8 cellular contexts compared by ENCODE assay signal in the genomic region with DNA sequence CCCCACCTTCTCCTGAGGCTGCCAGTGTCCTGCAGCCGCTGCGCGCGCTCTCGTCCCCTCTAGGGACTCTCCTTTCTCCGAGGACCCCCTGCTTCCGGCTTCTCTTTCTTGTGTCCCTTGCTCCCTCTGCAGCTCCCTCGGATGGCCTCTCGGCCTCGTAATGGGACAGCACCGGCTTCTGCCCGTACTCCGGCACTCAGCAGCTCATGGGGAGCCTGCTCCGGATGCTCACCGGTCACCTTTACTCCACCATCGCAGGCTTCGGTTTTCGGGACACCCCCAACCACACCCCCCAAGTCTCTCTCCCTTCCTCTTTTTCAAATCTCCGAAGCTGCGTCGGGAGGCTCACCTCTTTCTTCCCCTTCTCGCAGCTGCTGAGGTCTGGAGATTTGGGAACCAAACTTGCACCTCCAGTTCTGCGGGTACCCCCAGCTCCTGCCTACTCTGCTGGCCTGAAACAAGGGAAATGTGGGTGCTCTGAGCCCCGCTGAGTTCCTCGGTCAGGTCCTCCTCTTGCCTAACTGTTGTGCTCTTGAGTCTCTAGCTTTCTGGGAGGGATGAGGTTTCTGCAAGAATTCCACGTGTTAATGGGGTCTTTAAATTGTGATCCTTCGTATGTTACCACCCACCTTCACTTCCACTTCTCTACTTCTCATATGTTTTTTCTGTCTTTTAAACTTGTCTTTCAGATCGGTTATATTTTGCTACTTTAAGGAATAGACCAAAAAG. TPM values are rescaled to one million over a fixed set of nuclear protein-coding genes. Genes with fewer than 3 reads are reported as not detected.
A peak's percentile ranks its signal among the peaks of the same experiment; 100 is the strongest.
DNase-seq lines count a peak whose midpoint lies in the region; ATAC-seq, FAIRE-seq and TF ChIP-seq lines count a peak whose summit lies in the region.

No MANE protein-coding gene starts in this region.

- H4K20me1 ChIP-seq in keratinocyte (ENCODE audit: control insufficient read depth, extremely low read depth, insufficient read depth, low read length) = no peaks in the 10 kb centered on the region

- DNase-seq in Ammon's horn (ENCODE audit: low spot score) = peak; percentile 33
- peak; percentile 35 for DNase-seq in HK-2 (ENCODE audit: unreplicated experiment)
- peak; percentile 33 for DNase-seq in SW480 (ENCODE audit: low spot score)
- DNase-seq in T47D (ENCODE audit: low read depth in 1 of 2, low spot score in 1 of 2) = peak; percentile 4 to 13
- DNase-seq in keratinocyte (ENCODE audit: low read depth, low spot score) = no peak
- peak; percentile 14 to 18 for DNase-seq in stimulated activated CD4-positive, alpha-beta T cell treated with anti-CD3 and anti-CD28 coated beads, Interleukin-4, amount 100 ng/mL, for 4 hours
- no peak for DNase-seq in GOT3 (lab: John Stamatoyannopoulos, UW)

- H2AFZ ChIP-seq in keratinocyte (ENCODE audit: control insufficient read depth, low read length) = peak overlapping the region; percentile 93

- H3K79me2 ChIP-seq in keratinocyte (ENCODE audit: control insufficient read depth, insufficient read depth, low read length) = peaks cover 4% of the 10 kb centered on the region

- FAIRE-seq in keratinocyte (lab: Jason Lieb, UNC) = no peak

- in situ Hi-C loops in T47D (cut with HindIII; ENCODE audit: low pct_unique_long_range_greater_than_20kb, low sequenced_read_pairs) = no loop called here

- no peak for TF ChIP-seq CTCF in keratinocyte (optimal IDR thresholded peaks at IDR 0.05 in 1 of 3, IDR thresholded peaks at IDR 0.05 in 1 of 3, conservative IDR thresholded peaks at IDR 0.05 in 1 of 3; ENCODE audit: extremely low read depth in 1 of 3, insufficient read depth in 2 of 3, low read length in 3 of 3)

- no peaks in the 10 kb centered on the region for H3K9me1 ChIP-seq in keratinocyte (ENCODE audit: control insufficient read depth, extremely low read depth, insufficient read depth, low read length)

- no peaks in the 10 kb centered on the region for H3K9me3 ChIP-seq in keratinocyte (ENCODE audit: control insufficient read depth, low read depth, low read length)

- peaks cover 21% of the 10 kb centered on the region for H3K4me1 ChIP-seq in keratinocyte (ENCODE audit: control insufficient read depth, extremely low read depth, insufficient read depth, low read length)

- H3K4me3 ChIP-seq in keratinocyte (ENCODE audit: control insufficient read depth in 2 of 3, extremely low read depth in 1 of 3, insufficient read depth in 2 of 3, low read depth in 1 of 3, low read length in 3 of 3) = peak overlapping the region; percentile 81 to 92 (median 87)

- H3K36me3 ChIP-seq in keratinocyte (ENCODE audit: control insufficient read depth in 2 of 2, extremely low read depth in 1 of 2, insufficient read depth in 2 of 2, low read length in 2 of 2) = no peaks in the 10 kb centered on the region

- no peaks in the 10 kb centered on the region for H3K27me3 ChIP-seq in keratinocyte (ENCODE audit: control insufficient read depth, extremely low read depth, insufficient read depth, low read length)

- peak overlapping the region; percentile 80 for H3K9ac ChIP-seq in keratinocyte (ENCODE audit: control insufficient read depth, extremely low read depth, insufficient read depth, low read length)

- peak overlapping the region; percentile 36 for H3K27ac ChIP-seq in keratinocyte (ENCODE audit: control insufficient read depth, insufficient read depth, low read length)

- peak overlapping the region; percentile 96 for H3K4me2 ChIP-seq in keratinocyte (ENCODE audit: control insufficient read depth, extremely low read depth, insufficient read depth, low read depth, low read length)

- ATAC-seq in GM19351 (IDR thresholded peaks at IDR 0.05; ENCODE audit: unreplicated experiment) = peak; percentile 31

- dilution Hi-C loops in keratinocyte (cut with MboI; ENCODE audit: extremely low pct_ligation_motif_present, low sequenced_read_pairs) = no loop called here

RNA-seq across cellular contexts. Expression of a gene that starts 0.9 kb away (rescaled TPM):
- polyA plus RNA-seq in keratinocyte = 1.2 to 2.2 TPM (median 2.0 TPM) in 3 replicates
- polyA plus RNA-seq in keratinocyte (2011; ENCODE audit: low read depth) = 0.17 TPM
- polyA plus RNA-seq in keratinocyte (2011; cell fraction: cytosol; rRNA removed) = 1.1 and 2.4 TPM in 2 replicates
- polyA plus RNA-seq in keratinocyte (2011; cell fraction: nucleus; rRNA removed) = 2.7 and 3.4 TPM in 2 replicates
- 0.51 and 1.3 TPM in 2 replicates for polyA plus RNA-seq in keratinocyte (2012; ENCODE audit: low replicate concordance)
- 0.36 to 3.0 TPM (median 1.6 TPM) in 3 replicates for polyA minus RNA-seq in keratinocyte
- 0.38 TPM for polyA minus RNA-seq in keratinocyte (2011; cell fraction: cytosol; rRNA and poly(A)+ RNA removed)
- polyA minus RNA-seq in keratinocyte (2011; cell fraction: nucleus; rRNA and poly(A)+ RNA removed) = 5.7 and 9.3 TPM in 2 replicates

Comparison
In these comparisons a context has a peak if more than half of its experiments do, and no peak if none do; other contexts are left out.
1. DNase-seq: peak in Ammon's horn (single experiment), HK-2 (single experiment), SW480 (single experiment), T47D (2 of 2) and stimulated activated CD4-positive, alpha-beta T cell treated with anti-CD3 and anti-CD28 coated beads, Interleukin-4, amount 100 ng/mL, for 4 hours (2 of 2); none in keratinocyte (single experiment) and GOT3 (single experiment).